10 cellular contexts compared by ENCODE assay signal in genomic region chr2:9757430-9758287, GRCh38.
DNase-seq lines count a peak whose midpoint lies in the region; ATAC-seq and TF ChIP-seq lines count a peak whose summit lies in the region.
"Had no signal": no experiment of that assay in that cellular context is flagged by ENCODE, and none has a peak within 500 bp of the region (broad histone marks: within the 10 kb centered on the region; RNA-seq: fewer than 3 reads in every experiment).

No MANE protein-coding gene starts in this region.

- peak overlapping the region; percentile 1 to 20 for H3K4me3 ChIP-seq in duodenal mucosa (ENCODE audit: low read depth in 1 of 2, low read length in 2 of 2)

- H3K9me3 ChIP-seq in duodenal mucosa (ENCODE audit: control insufficient read depth in 1 of 2, low read length in 2 of 2) = no peaks in the 10 kb centered on the region

- no peak for TF ChIP-seq CTCF in GM13976 (IDR thresholded peaks at IDR 0.05; ENCODE audit: borderline replicate concordance, control extremely low read depth, extremely low read depth, insufficient read depth, missing control alignments)

- no peak overlapping the region for H3K9ac ChIP-seq in duodenal mucosa (ENCODE audit: low read depth in 1 of 2, low read length in 2 of 2)

- peaks cover 18 to 24% of the 10 kb centered on the region in 2 donors for H3K4me1 ChIP-seq in duodenal mucosa (ENCODE audit: control insufficient read depth in 1 of 2, insufficient read depth in 2 of 2, low read length in 2 of 2)

- no peaks in the 10 kb centered on the region for H3K36me3 ChIP-seq in duodenal mucosa (ENCODE audit: control insufficient read depth in 1 of 2, insufficient read depth in 2 of 2, low read length in 2 of 2)

- in situ Hi-C loops in GM13976 (cut with MboI; ENCODE audit: low sequenced_read_pairs, unreplicated experiment) = no loop called here

- H3K27me3 ChIP-seq in duodenal mucosa (ENCODE audit: control insufficient read depth in 1 of 2, insufficient read depth in 2 of 2, low read length in 2 of 2) = peaks cover 12 to 24% of the 10 kb centered on the region in 2 donors

- H3K27ac ChIP-seq in duodenal mucosa (ENCODE audit: low read depth, low read length) (no peak overlapping the region), substantia nigra (ENCODE audit: low read depth, low read length, poor library complexity, severe bottlenecking) (peak overlapping the region; percentile 42)

- ATAC-seq in HG03521 (IDR thresholded peaks at IDR 0.05; ENCODE audit: unreplicated experiment) (no peak), GM19351 (IDR thresholded peaks at IDR 0.05; ENCODE audit: unreplicated experiment) (no peak), HG03520 (IDR thresholded peaks at IDR 0.05; ENCODE audit: unreplicated experiment) (no peak)

- DNase-seq in NCI-H146 treated with DMSO at 0.1 percent for 48 hours (lab: John Stamatoyannopoulos, UW; ENCODE audit: unreplicated experiment) (peak; percentile 25), left kidney (ENCODE audit: low read depth, low spot score) (peak; percentile 74), substantia nigra (lab: John Stamatoyannopoulos, UW) (peak in 18 of 49 donors; percentile 14 to 86 (median 36)), GM13976 (ENCODE audit: low spot score) (no peak)
- DNase-seq: activated T-cell treated with anti-CD3 and anti-CD28 coated beads for 4 hours, small intestine had no signal
